1 cellular context compared by ENCODE assay signal in genomic region chr16:11139624-11140375, GRCh38.
TF ChIP-seq lines count a peak whose summit lies in the region.

No MANE protein-coding gene starts in this region.

TF ChIP-seq in GM12878, 131 proteins besides CTCF, POLR2A, EP300 and RAD21 (continued from another document):
- TF ChIP-seq USF2 (IDR thresholded peaks at IDR 0.05; ENCODE audit: borderline replicate concordance, low read depth, low read length) (no peak), ZNF217 (IDR thresholded peaks at IDR 0.05) (no peak), MLLT1 (IDR thresholded peaks at IDR 0.05) (no peak)
